In genomic region chr1:4464478-4464877, GRCh38 we compare ENCODE assay signal across 22 cellular contexts.
"Had no signal": no experiment of that assay in that cellular context is flagged by ENCODE, and none has a peak within 500 bp of the region (broad histone marks: within the 10 kb centered on the region; RNA-seq: fewer than 3 reads in every experiment).

No MANE protein-coding gene starts in this region.

- H3K27ac ChIP-seq: SJCRH30 had no signal

- H3K36me3 ChIP-seq: SJCRH30 had no signal

- H3K9me3 ChIP-seq: SJCRH30 had no signal

- ATAC-seq: Panc1, PC-3, Right ventricle myocardium inferior, SK-N-SH treated with all-trans-retinoic acid at 6 μM for 48 hours had no signal

- DNase-seq: KBM-7; NCI-H1092; NCI-H1105 treated with DMSO at 0.1 percent for 48 hours; NCI-H1417 treated with DMSO at 0.1 percent for 48 hours; NCI-H146; NCI-H187; NCI-H2029; NCI-H2081 treated with DMSO at 0.1 percent for 48 hours; NCI-H2171; NCI-H226; NCI-H446; NCI-H510A; NCI-H524 treated with DMSO at 0.1 percent for 48 hours; NCI-H69; NCI-H774; NK-92 treated with Interleukin-12 subunit alpha and Interleukin-12 subunit beta, amount 100 ng/mL, for 24 hours; PC-3; SHP77 treated with DMSO at 0.1 percent for 48 hours; SJCRH30 had no signal

- H3K4me1 ChIP-seq: SJCRH30 had no signal

- H3K4me3 ChIP-seq: SJCRH30 had no signal
